18 cellular contexts compared by ENCODE assay signal in genomic region chr7:5387711-5388245, GRCh38. TPM values are rescaled to one million over a fixed set of nuclear protein-coding genes. Genes with fewer than 3 reads are reported as not detected.
DNase-seq lines count a peak whose midpoint lies in the region; ATAC-seq, FAIRE-seq and TF ChIP-seq lines count a peak whose summit lies in the region.
"Had no signal": no experiment of that assay in that cellular context is flagged by ENCODE, and none has a peak within 500 bp of the region (broad histone marks: within the 10 kb centered on the region; RNA-seq: fewer than 3 reads in every experiment).

No MANE protein-coding gene starts in this region.

- TF ChIP-seq POLR2A in gastroesophageal sphincter (IDR thresholded peaks at IDR 0.05) (no peak), GM18505 (IDR thresholded peaks at IDR 0.05; ENCODE audit: borderline replicate concordance, extremely low read depth, insufficient read depth, insufficient read length) (no peak)

- peaks cover 15% of the 10 kb centered on the region for H3K36me3 Mint-ChIP-seq in osteocyte (ENCODE audit: unreplicated experiment)

- WGBS in gastroesophageal sphincter (ENCODE audit: low coverage in 1 of 2), 2 donors: 95% methylated on average over 4 of the region's 45 CpGs; no CpG with 5 or more reads in 1 of the 2 donors
- 96 to 97% (median 97%) methylated on average over 30 to 45 of the region's 45 CpGs for WGBS in small intestine, 3 donors

- H3K27ac ChIP-seq in RWPE1 (peak overlapping the region; percentile 23), gastroesophageal sphincter (peak overlapping the region in 3 of 4 donors; percentile 44 to 72 (median 46)), upper lobe of right lung (no peak overlapping the region), small intestine (ENCODE audit: low read depth in 1 of 2, low read length in 1 of 2) (no peak overlapping the region)
- H3K27ac ChIP-seq: BLaER1 treated with 17β-estradiol and CSF1 and Interleukin-3, amounts not matched to agents 10 nM and 100 nM; KMS-11 had no signal

- no peaks in the 10 kb centered on the region for H3K9me3 ChIP-seq in gastroesophageal sphincter
- H3K9me3 ChIP-seq in upper lobe of right lung: no peaks in the 10 kb centered on the region
- no peaks in the 10 kb centered on the region for H3K9me3 ChIP-seq in small intestine (ENCODE audit: control insufficient read depth, low read depth)
- H3K9me3 ChIP-seq: SK-N-SH had no signal

- H3K27ac Mint-ChIP-seq in osteocyte (ENCODE audit: unreplicated experiment): no peak overlapping the region
- H3K27ac Mint-ChIP-seq: CD8-positive, alpha-beta T cell had no signal

- POLR2A ChIA-PET in RWPE1 (lab: Yijun Ruan, JAX; ENCODE audit: low non-redundant PET): no interaction called here

- TF ChIP-seq EP300 in gastroesophageal sphincter (IDR thresholded peaks at IDR 0.05): no peak

- H3K36me3 ChIP-seq in gastroesophageal sphincter: peaks cover 0 to 76% of the 10 kb centered on the region in 2 donors
- peaks cover 70% of the 10 kb centered on the region for H3K36me3 ChIP-seq in upper lobe of right lung
- H3K36me3 ChIP-seq in small intestine (ENCODE audit: control insufficient read depth in 2 of 2, insufficient read depth in 2 of 2, low read length in 2 of 2): peaks cover 19 to 27% of the 10 kb centered on the region in 2 donors

- peak; percentile 36 for DNase-seq in GM20000 (ENCODE audit: low spot score)
- DNase-seq in RWPE1 (ENCODE audit: low spot score): no peak
- no peak for DNase-seq in upper lobe of right lung
- no peak for DNase-seq in osteocyte (ENCODE audit: extremely low spot score, unreplicated experiment)
- DNase-seq in small intestine: no peak
- DNase-seq: CD8-positive, alpha-beta T cell; NCI-H1417; NCI-H187 treated with DMSO at 0.1 percent for 48 hours; NCI-H2227 treated with DMSO at 0.1 percent for 48 hours; NCI-H510A treated with DMSO at 0.1 percent for 48 hours; NCI-H774; SHP77 had no signal

- intact Hi-C loops in upper lobe of right lung (cut with DNase I): no loop called here

- no peaks in the 10 kb centered on the region for H3K9me3 Mint-ChIP-seq in osteocyte (ENCODE audit: unreplicated experiment)
- H3K9me3 Mint-ChIP-seq: CD8-positive, alpha-beta T cell had no signal

- no peak overlapping the region for H3K4me3 Mint-ChIP-seq in osteocyte (ENCODE audit: unreplicated experiment)
- H3K4me3 Mint-ChIP-seq: CD8-positive, alpha-beta T cell had no signal

- no peak for ATAC-seq in gastroesophageal sphincter
- peak; percentile 3 for ATAC-seq in upper lobe of right lung
- no peak for ATAC-seq in GM18505 (IDR thresholded peaks at IDR 0.05; ENCODE audit: unreplicated experiment)
- ATAC-seq: CD8-positive, alpha-beta T cell had no signal

- FAIRE-seq in small intestine (lab: Jason Lieb, UNC): no peak
- FAIRE-seq: D721Med had no signal

- H3K27me3 Mint-ChIP-seq in osteocyte (ENCODE audit: unreplicated experiment): no peaks in the 10 kb centered on the region

- TF ChIP-seq CTCF in GM20000 (IDR thresholded peaks at IDR 0.05; ENCODE audit: extremely low read depth, missing control alignments): no peak
- no peak for TF ChIP-seq CTCF in RWPE1 (conservative IDR thresholded peaks at IDR 0.05; ENCODE audit: low read depth)
- no peak for TF ChIP-seq CTCF in gastroesophageal sphincter (IDR thresholded peaks at IDR 0.05)
- no peak for TF ChIP-seq CTCF in upper lobe of right lung (IDR thresholded peaks at IDR 0.05)
- no peak for TF ChIP-seq CTCF in osteocyte (IDR thresholded peaks at IDR 0.05)

- CTCF ChIA-PET in RWPE1 (lab: Yijun Ruan, JAX): no interaction called here

- peaks cover 0 to 70% (median 23%) of the 10 kb centered on the region in 3 donors for H3K4me1 ChIP-seq in gastroesophageal sphincter
- peaks cover 16% of the 10 kb centered on the region for H3K4me1 ChIP-seq in upper lobe of right lung
- H3K4me1 ChIP-seq in small intestine (ENCODE audit: control insufficient read depth in 2 of 2, insufficient read depth in 1 of 2, low read depth in 1 of 2, low read length in 1 of 2): peaks cover 3 to 4% of the 10 kb centered on the region in 2 donors

- H3K4me3 ChIP-seq in gastroesophageal sphincter (no peak overlapping the region), upper lobe of right lung (no peak overlapping the region), small intestine (ENCODE audit: low read depth in 1 of 2, low read length in 2 of 2) (no peak overlapping the region)
- H3K4me3 ChIP-seq: BLaER1 treated with 17β-estradiol and CSF1 and Interleukin-3, amounts not matched to agents 10 nM and 100 nM had no signal

- H3K27me3 ChIP-seq in gastroesophageal sphincter (no peaks in the 10 kb centered on the region), upper lobe of right lung (no peaks in the 10 kb centered on the region), small intestine (ENCODE audit: control insufficient read depth in 2 of 2, insufficient read depth in 2 of 2, low read length in 2 of 2) (no peaks in the 10 kb centered on the region)
- H3K27me3 ChIP-seq: BLaER1 treated with 17β-estradiol and CSF1 and Interleukin-3, amounts not matched to agents 10 nM and 100 nM had no signal

- H3K4me1 Mint-ChIP-seq in osteocyte (ENCODE audit: unreplicated experiment): peaks cover 16% of the 10 kb centered on the region

RNA-seq across cellular contexts. Expression of gene TNRC18, which starts 35.9 kb away (rescaled TPM):
- 100 to 1,000 TPM in 3 of 4 donors, 10 to 100 TPM in 1; 87.6 to 218 (median 124) TPM for total RNA-seq in gastroesophageal sphincter
- total RNA-seq in upper lobe of right lung: 118 TPM
- total RNA-seq in osteocyte: 198 and 208 TPM in 2 replicates
- polyA plus RNA-seq in small intestine: 10 to 100 TPM in 2 of 3 donors, 1 to 10 TPM in 1; 5.4 to 43.0 (median 15.4) TPM

Comparison
In these comparisons a context has a peak if more than half of its experiments do, and no peak if none do; other contexts are left out.
1. H3K27ac ChIP-seq: peak in RWPE1 (single experiment) and gastroesophageal sphincter (3 of 4); none in upper lobe of right lung (single experiment) and small intestine (0 of 2).